7 cellular contexts compared by ENCODE assay signal in genomic region chr17:27837769-27838168, GRCh38. TPM values are rescaled to one million over a fixed set of nuclear protein-coding genes. Genes with fewer than 3 reads are reported as not detected.
"Had no signal": no experiment of that assay in that cellular context is flagged by ENCODE, and none has a peak within 500 bp of the region (broad histone marks: within the 10 kb centered on the region; RNA-seq: fewer than 3 reads in every experiment).

No MANE protein-coding gene starts in this region.

RNA-seq across cellular contexts. Expression of gene NOS2, which starts 37.4 kb away (rescaled TPM):
- total RNA-seq: activated B cell treated with CpG ODN at 0.5 μM for 24 hours; activated CD8-positive, alpha-beta T cell treated with anti-CD3 and anti-CD28 coated beads for 36 hours; activated T-cell treated with anti-CD3 and anti-CD28 coated beads, Interleukin-2, amount 50 U/mL, for 4 hours; activated T-helper 17 cell treated with anti-CD3 and anti-CD28 coated beads, Interleukin-2, amount 50 U/mL, for 72 hours; chondrocyte; foreskin keratinocyte; T-helper 2 cell treated with Interferon-gamma antibody and Interleukin-4, amounts not matched to agents 100 ng/mL and 5 ng/mL, for 36 hours had no signal
- polyA plus RNA-seq: foreskin keratinocyte had no signal
